ENCODE assay signal across 17 cellular contexts in the genomic region with DNA sequence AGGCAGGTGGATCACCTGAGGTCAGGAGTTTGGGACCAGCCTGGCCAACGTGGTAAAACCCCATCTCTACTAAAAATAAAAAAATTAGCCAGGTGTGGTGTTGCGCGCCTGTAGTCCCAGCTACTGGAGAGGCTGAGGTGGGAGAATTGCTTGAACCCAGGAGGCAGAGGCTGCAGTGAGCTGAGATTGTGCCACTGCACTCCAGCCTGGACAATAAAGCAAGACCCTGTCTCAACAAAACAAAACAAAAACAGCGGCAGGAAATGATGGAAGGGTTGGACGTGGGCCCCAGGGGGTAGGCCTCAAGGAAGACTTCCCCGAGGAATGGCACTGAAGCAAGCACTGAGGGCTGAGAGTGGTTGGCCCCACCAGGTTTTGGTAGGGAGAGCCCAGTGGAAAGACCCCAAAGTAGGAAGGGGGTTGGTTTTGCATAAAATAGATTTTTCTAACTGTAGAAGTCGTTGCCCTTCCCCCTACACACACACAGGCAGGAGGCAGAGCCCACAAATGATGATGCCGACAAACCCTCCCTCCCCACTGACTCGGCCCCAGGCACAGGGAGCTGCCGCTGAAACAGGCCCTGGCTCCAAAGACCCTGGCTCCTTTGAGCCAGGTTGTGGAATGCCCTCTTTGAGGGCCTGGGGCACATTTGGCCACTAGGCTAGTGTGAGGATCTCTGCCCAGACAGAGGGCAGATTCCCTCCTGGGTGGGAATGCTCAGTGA.
A peak's percentile ranks its signal among the peaks of the same experiment; 100 is the strongest.
DNase-seq lines count a peak whose midpoint lies in the region; ATAC-seq and TF ChIP-seq lines count a peak whose summit lies in the region.
"Had no signal": no experiment of that assay in that cellular context is flagged by ENCODE, and none has a peak within 500 bp of the region (broad histone marks: within the 10 kb centered on the region; RNA-seq: fewer than 3 reads in every experiment).

No MANE protein-coding gene starts in this region.

- H3K4me1 ChIP-seq in BLaER1 (peaks cover 97% of the 10 kb centered on the region), HUES6 (ENCODE audit: control insufficient read depth, insufficient read depth, low read length) (peaks cover 42% of the 10 kb centered on the region; the same call in 1 of the 2 replicates), mesenchymal stem cell (ENCODE audit: control insufficient read depth, insufficient read depth, low read depth, low read length) (peaks cover 16% of the 10 kb centered on the region)

- no peak overlapping the region for H3K4ac ChIP-seq in mesenchymal stem cell (ENCODE audit: low read depth in 1 of 2, low read length in 2 of 2)

- no peak for DNase-seq in WTC11 (ENCODE audit: low spot score)
- no peak for DNase-seq in mesenchymal stem cell
- DNase-seq in activated CD4-positive, alpha-beta memory T cell treated with anti-CD3 and anti-CD28 coated beads, Interleukin-2, amount 10 ng/mL, durations not matched to agents 7 days and 5 days, result no peak
- DNase-seq in HuH-7 (ENCODE audit: low spot score), result no peak
- DNase-seq in AG08395 (ENCODE audit: low spot score), result no peak
- DNase-seq in substantia nigra (lab: John Stamatoyannopoulos, UW), result no peak
- DNase-seq: Calu3; CD4-positive, CD25-positive, alpha-beta regulatory T cell; HFFc6; Karpas-422; NCI-H1417 treated with DMSO at 0.1 percent for 48 hours; NCI-H2029; NCI-H524; PC-3 had no signal

- H4K91ac ChIP-seq in mesenchymal stem cell (ENCODE audit: low read length), result peak overlapping the region; percentile 0

- H3K4me1 Mint-ChIP-seq in WTC11, result peaks cover 77% of the 10 kb centered on the region
- H3K4me1 Mint-ChIP-seq in activated CD4-positive, alpha-beta memory T cell treated with anti-CD3 and anti-CD28 coated beads, Interleukin-2, amount 10 ng/mL, durations not matched to agents 7 days and 5 days, result peaks cover 28% of the 10 kb centered on the region

- H3K36me3 ChIP-seq in BLaER1 (no peaks in the 10 kb centered on the region), HUES6 (ENCODE audit: control insufficient read depth, insufficient read depth, low read length) (peaks cover 25% of the 10 kb centered on the region; the same call in 1 of the 2 replicates), mesenchymal stem cell (ENCODE audit: control insufficient read depth in 1 of 2, insufficient read depth in 2 of 2, low read depth in 1 of 2, low read length in 2 of 2) (peaks cover 23 to 60% of the 10 kb centered on the region in 2 experiments)

- H2BK15ac ChIP-seq in mesenchymal stem cell (ENCODE audit: low read depth, poor library complexity, severe bottlenecking), result no peak overlapping the region

- H3K27me3 Mint-ChIP-seq in WTC11 (ENCODE audit: low read depth), result no peaks in the 10 kb centered on the region
- H3K27me3 Mint-ChIP-seq in activated CD4-positive, alpha-beta memory T cell treated with anti-CD3 and anti-CD28 coated beads, Interleukin-2, amount 10 ng/mL, durations not matched to agents 7 days and 5 days, result peaks cover 2% of the 10 kb centered on the region
- H3K27me3 Mint-ChIP-seq: CD4-positive, CD25-positive, alpha-beta regulatory T cell had no signal

- H4K8ac ChIP-seq in mesenchymal stem cell (ENCODE audit: low read length), result no peak overlapping the region

- peak overlapping the region in 1 of 2 experiments; percentile 76 for H3K14ac ChIP-seq in mesenchymal stem cell (ENCODE audit: low read length in 2 of 2)

- H3K4me3 ChIP-seq in BLaER1 (no peak overlapping the region), HUES6 (ENCODE audit: low read depth, low read length) (no peak overlapping the region), mesenchymal stem cell (ENCODE audit: insufficient read depth in 1 of 2, low read depth in 1 of 2, low read length in 2 of 2) (no peak overlapping the region)

- H2BK120ac ChIP-seq in mesenchymal stem cell (ENCODE audit: low read depth, low read length), result no peak overlapping the region

- no peak overlapping the region for H3K27ac Mint-ChIP-seq in WTC11
- H3K27ac Mint-ChIP-seq in activated CD4-positive, alpha-beta memory T cell treated with anti-CD3 and anti-CD28 coated beads, Interleukin-2, amount 10 ng/mL, durations not matched to agents 7 days and 5 days, result no peak overlapping the region
- H3K27ac Mint-ChIP-seq: HFFc6 had no signal

- H3K27me3 ChIP-seq in BLaER1 (no peaks in the 10 kb centered on the region), HUES6 (ENCODE audit: control insufficient read depth, insufficient read depth, low read length) (no peaks in the 10 kb centered on the region), mesenchymal stem cell (ENCODE audit: control insufficient read depth in 1 of 2, insufficient read depth in 1 of 2, low read length in 2 of 2) (no peaks in the 10 kb centered on the region)

- H4K20me1 ChIP-seq in BLaER1, result no peaks in the 10 kb centered on the region

- H2AK5ac ChIP-seq in mesenchymal stem cell (ENCODE audit: low read length, severe bottlenecking), result peak overlapping the region; percentile 1

- peak overlapping the region in 1 of 2 experiments; percentile 54 for H3K18ac ChIP-seq in mesenchymal stem cell (ENCODE audit: low read depth in 1 of 2, low read length in 2 of 2)

- H3K9me3 ChIP-seq in BLaER1 (no peaks in the 10 kb centered on the region), HUES6 (ENCODE audit: control insufficient read depth, insufficient read depth, low read depth, low read length) (no peaks in the 10 kb centered on the region), mesenchymal stem cell (ENCODE audit: control insufficient read depth, low read length) (no peaks in the 10 kb centered on the region)

- no peaks in the 10 kb centered on the region for H3K9me3 Mint-ChIP-seq in WTC11
- no peaks in the 10 kb centered on the region for H3K9me3 Mint-ChIP-seq in activated CD4-positive, alpha-beta memory T cell treated with anti-CD3 and anti-CD28 coated beads, Interleukin-2, amount 10 ng/mL, durations not matched to agents 7 days and 5 days
- H3K9me3 Mint-ChIP-seq: CD4-positive, CD25-positive, alpha-beta regulatory T cell; HFFc6 had no signal

- H3K36me3 Mint-ChIP-seq in WTC11, result peaks cover 40% of the 10 kb centered on the region
- H3K36me3 Mint-ChIP-seq in activated CD4-positive, alpha-beta memory T cell treated with anti-CD3 and anti-CD28 coated beads, Interleukin-2, amount 10 ng/mL, durations not matched to agents 7 days and 5 days (ENCODE audit: low read depth), result no peaks in the 10 kb centered on the region
- H3K36me3 Mint-ChIP-seq: CD4-positive, CD25-positive, alpha-beta regulatory T cell had no signal

- H2BK12ac ChIP-seq in mesenchymal stem cell (ENCODE audit: low read length in 2 of 2), result peak overlapping the region in 1 of 2 experiments; percentile 48

- POLR2A ChIA-PET in WTC11 (lab: Charles Lee), result no interaction called here
- POLR2A ChIA-PET in activated CD4-positive, alpha-beta memory T cell treated with anti-CD3 and anti-CD28 coated beads, Interleukin-2, amount 10 ng/mL, durations not matched to agents 7 days and 5 days (lab: Charles Lee), result no interaction called here

- no peak for TF ChIP-seq CTCF in WTC11 (IDR thresholded peaks at IDR 0.05)

- H3K27ac ChIP-seq in BLaER1 (peak overlapping the region; percentile 39; the same call in 1 of the 2 replicates), HUES6 (ENCODE audit: low read depth, low read length) (peak overlapping the region; percentile 44; the same call in 1 of the 2 replicates), mesenchymal stem cell (ENCODE audit: low read length, poor library complexity, severe bottlenecking) (no peak overlapping the region), substantia nigra (ENCODE audit: low read depth, low read length, poor library complexity, severe bottlenecking) (no peak overlapping the region)

- ATAC-seq in WTC11, result no peak
- ATAC-seq: HepG2, PC-3 had no signal

- CTCF ChIA-PET in WTC11 (lab: Charles Lee), result interaction anchor here (0.6 to 1.7 kb wide), 4 partner anchors 29 to 441 kb away, joined by 3 to 5 read pairs (median 4); no protein-coding TSS in a partner anchor
- CTCF ChIA-PET in activated CD4-positive, alpha-beta memory T cell treated with anti-CD3 and anti-CD28 coated beads, Interleukin-2, amount 10 ng/mL, durations not matched to agents 7 days and 5 days (lab: Charles Lee), result no interaction called here

- no peak overlapping the region for H3K9ac ChIP-seq in BLaER1
- H3K9ac ChIP-seq in HUES6 (ENCODE audit: low read length), result peak overlapping the region; percentile 21
- no peak overlapping the region for H3K9ac ChIP-seq in mesenchymal stem cell (ENCODE audit: low read length)

- H3K79me1 ChIP-seq in mesenchymal stem cell (replicated peaks; ENCODE audit: low read length, poor library complexity, severe bottlenecking), result no peaks in the 10 kb centered on the region

- H2AFZ ChIP-seq in mesenchymal stem cell (ENCODE audit: low read depth, low read length), result no peak overlapping the region

- H2BK5ac ChIP-seq in mesenchymal stem cell (ENCODE audit: low read depth, low read length, poor library complexity, severe bottlenecking), result no peak overlapping the region

- no peak overlapping the region for H3K4me3 Mint-ChIP-seq in WTC11
- H3K4me3 Mint-ChIP-seq in activated CD4-positive, alpha-beta memory T cell treated with anti-CD3 and anti-CD28 coated beads, Interleukin-2, amount 10 ng/mL, durations not matched to agents 7 days and 5 days, result no peak overlapping the region
- H3K4me3 Mint-ChIP-seq: CD4-positive, CD25-positive, alpha-beta regulatory T cell; HFFc6 had no signal

- WGBS in mesenchymal stem cell, result 89% methylated on average over 9 of the region's 10 CpGs

- no peak overlapping the region for H3K23ac ChIP-seq in mesenchymal stem cell (ENCODE audit: low read length in 2 of 2)

- peak overlapping the region; percentile 80 for H3K4me2 ChIP-seq in BLaER1
- no peak overlapping the region for H3K4me2 ChIP-seq in mesenchymal stem cell (ENCODE audit: low read length, poor library complexity, severe bottlenecking)

TF ChIP-seq in WTC11, 78 proteins besides CTCF, POLR2A, EP300 and RAD21 (continues in another document):
- TF ChIP-seq ZNF121 (CRISPR knock-in tag; IDR thresholded peaks at IDR 0.05), result peak; percentile 60; the same call in 1 of the 2 replicates

Comparison
In these comparisons a context has a peak if more than half of its experiments do, and no peak if none do; other contexts are left out.
1. H3K27ac ChIP-seq: peak in BLaER1 (single experiment) and HUES6 (single experiment); none in mesenchymal stem cell (single experiment) and substantia nigra (single experiment).